ENCODE assay signal across 26 cellular contexts in genomic region chr2:13009027-13009426, GRCh38.
A peak's percentile ranks its signal among the peaks of the same experiment; 100 is the strongest.
DNase-seq lines count a peak whose midpoint lies in the region; FAIRE-seq and TF ChIP-seq lines count a peak whose summit lies in the region.
"Had no signal": no experiment of that assay in that cellular context is flagged by ENCODE, and none has a peak within 500 bp of the region (broad histone marks: within the 10 kb centered on the region; RNA-seq: fewer than 3 reads in every experiment).

No MANE protein-coding gene starts in this region.

- H3K4me3 ChIP-seq in breast epithelium (no peak overlapping the region), astrocyte (ENCODE audit: insufficient read depth, low read depth, low read length) (no peak overlapping the region), fibroblast of pulmonary artery (replicated peaks; ENCODE audit: low read depth, low read length) (no peak overlapping the region), neural progenitor cell (no peak overlapping the region)
- H3K4me3 ChIP-seq: BLaER1, cardiac muscle cell, left ventricle myocardium inferior, psoas muscle, transverse colon had no signal

- H3K27ac Mint-ChIP-seq in MCF 10A (ENCODE audit: low read depth, unreplicated experiment) (no peak overlapping the region), astrocyte (ENCODE audit: unreplicated experiment) (no peak overlapping the region), neural progenitor cell (no peak overlapping the region)
- H3K27ac Mint-ChIP-seq: activated CD8-positive, alpha-beta memory T cell treated with anti-CD3 and anti-CD28 coated beads, Interleukin-2, amount 10 ng/mL, durations not matched to agents 7 days and 5 days; activated naive CD8-positive, alpha-beta T cell treated with anti-CD3 and anti-CD28 coated beads, Interleukin-2, amount 10 ng/mL, durations not matched to agents 7 days and 5 days; activated T-helper 2 cell treated with anti-CD3 and anti-CD28 coated beads, Interferon-gamma antibody, Interleukin-2, Interleukin-4, amounts not matched to agents 10 μg/mL and 5 μg/mL and 100 μg/mL, durations not matched to agents 14 hours and 24 hours and 36 hours; dendritic cell treated with granulocyte-macrophage colony-stimulating factor and Interleukin-4, amounts not matched to agents 40 ng/mL and 50 ng/mL, for 4 days; T-cell had no signal

- no peaks in the 10 kb centered on the region for H3K9me3 Mint-ChIP-seq in MCF 10A (ENCODE audit: unreplicated experiment)
- no peaks in the 10 kb centered on the region for H3K9me3 Mint-ChIP-seq in astrocyte (ENCODE audit: unreplicated experiment)
- no peaks in the 10 kb centered on the region for H3K9me3 Mint-ChIP-seq in neural progenitor cell
- H3K9me3 Mint-ChIP-seq: activated naive CD8-positive, alpha-beta T cell treated with anti-CD3 and anti-CD28 coated beads, Interleukin-2, amount 10 ng/mL, durations not matched to agents 7 days and 5 days; activated T-helper 2 cell treated with anti-CD3 and anti-CD28 coated beads, Interferon-gamma antibody, Interleukin-2, Interleukin-4, amounts not matched to agents 10 μg/mL and 5 μg/mL and 100 μg/mL, durations not matched to agents 14 hours and 24 hours and 36 hours; dendritic cell treated with granulocyte-macrophage colony-stimulating factor and Interleukin-4, amounts not matched to agents 40 ng/mL and 50 ng/mL, for 4 days; T-cell had no signal

- H3K9me3 ChIP-seq in breast epithelium (no peaks in the 10 kb centered on the region), astrocyte (ENCODE audit: insufficient read depth, low read depth, low read length) (no peaks in the 10 kb centered on the region), neural progenitor cell (ENCODE audit: low read depth) (no peaks in the 10 kb centered on the region)
- H3K9me3 ChIP-seq: BLaER1, left ventricle myocardium inferior, psoas muscle, transverse colon had no signal

- H3K4me1 Mint-ChIP-seq in MCF 10A (ENCODE audit: insufficient read depth, unreplicated experiment) (peaks cover 11% of the 10 kb centered on the region), astrocyte (ENCODE audit: low read depth, unreplicated experiment) (peaks cover 7% of the 10 kb centered on the region), neural progenitor cell (peaks cover 27% of the 10 kb centered on the region)

- H3K4me2 ChIP-seq in astrocyte (ENCODE audit: low read length) (no peak overlapping the region), neural progenitor cell (no peak overlapping the region)
- H3K4me2 ChIP-seq: BLaER1 had no signal

- H3K4me3 Mint-ChIP-seq in MCF 10A (ENCODE audit: unreplicated experiment) (no peak overlapping the region), astrocyte (ENCODE audit: unreplicated experiment) (no peak overlapping the region), neural progenitor cell (no peak overlapping the region)
- H3K4me3 Mint-ChIP-seq: activated CD8-positive, alpha-beta memory T cell treated with anti-CD3 and anti-CD28 coated beads, Interleukin-2, amount 10 ng/mL, durations not matched to agents 7 days and 5 days; activated naive CD8-positive, alpha-beta T cell treated with anti-CD3 and anti-CD28 coated beads, Interleukin-2, amount 10 ng/mL, durations not matched to agents 7 days and 5 days; dendritic cell treated with granulocyte-macrophage colony-stimulating factor and Interleukin-4, amounts not matched to agents 40 ng/mL and 50 ng/mL, for 4 days; T-cell had no signal

- DNase-seq in MCF 10A (ENCODE audit: unreplicated experiment) (peak; percentile 76), breast epithelium (ENCODE audit: low spot score in 2 of 2) (no peak), astrocyte (ENCODE audit: low read depth) (peak; percentile 35), fibroblast of pulmonary artery (ENCODE audit: low read depth) (peak; percentile 25), NCI-H1105 treated with DMSO at 0.1 percent for 48 hours (lab: John Stamatoyannopoulos, UW) (no peak), neural progenitor cell (ENCODE audit: low spot score) (no peak), erythroblast (lab: John Stamatoyannopoulos, UW) (no peak), SK-N-DZ (ENCODE audit: low spot score) (no peak)
- DNase-seq: activated CD4-positive, alpha-beta T cell treated with anti-CD3 and anti-CD28 coated beads for 4 hours; activated CD8-positive, alpha-beta memory T cell treated with anti-CD3 and anti-CD28 coated beads, Interleukin-2, amount 10 ng/mL, durations not matched to agents 7 days and 5 days; activated naive CD8-positive, alpha-beta T cell treated with anti-CD3 and anti-CD28 coated beads, Interleukin-2, amount 10 ng/mL, durations not matched to agents 7 days and 5 days; left ventricle myocardium inferior; MM.1S; NCI-H1436 treated with DMSO at 0.1 percent for 48 hours; NCI-H524 treated with DMSO at 0.1 percent for 48 hours; psoas muscle; Right ventricle myocardium superior; small intestine; stimulated activated naive CD8-positive, alpha-beta T cell treated with anti-CD3 and anti-CD28 coated beads, Interleukin-15, Interleukin-2, amounts not matched to agents 100 U/mL and 50 U/mL, for 24 hours; T-cell; transverse colon had no signal

- H3K36me3 ChIP-seq in breast epithelium = no peaks in the 10 kb centered on the region
- no peaks in the 10 kb centered on the region for H3K36me3 ChIP-seq in astrocyte (ENCODE audit: insufficient read depth, low read length)
- H3K36me3 ChIP-seq in neural progenitor cell = no peaks in the 10 kb centered on the region
- H3K36me3 ChIP-seq: BLaER1, cardiac muscle cell, left ventricle myocardium inferior, transverse colon had no signal

- H3K36me3 Mint-ChIP-seq in MCF 10A (ENCODE audit: insufficient read depth, unreplicated experiment) = peaks cover 9% of the 10 kb centered on the region
- no peaks in the 10 kb centered on the region for H3K36me3 Mint-ChIP-seq in astrocyte (ENCODE audit: low read depth, unreplicated experiment)
- H3K36me3 Mint-ChIP-seq in neural progenitor cell = no peaks in the 10 kb centered on the region
- H3K36me3 Mint-ChIP-seq: activated CD8-positive, alpha-beta memory T cell treated with anti-CD3 and anti-CD28 coated beads, Interleukin-2, amount 10 ng/mL, durations not matched to agents 7 days and 5 days; activated naive CD8-positive, alpha-beta T cell treated with anti-CD3 and anti-CD28 coated beads, Interleukin-2, amount 10 ng/mL, durations not matched to agents 7 days and 5 days; T-cell had no signal

- no TSS peak for BruUV-seq in MCF 10A (replicated peaks; lab: Mats Ljungman, UMichigan)

- H3K27ac ChIP-seq in breast epithelium = no peak overlapping the region
- H3K27ac ChIP-seq in astrocyte (ENCODE audit: low read depth, low read length) = no peak overlapping the region
- H3K27ac ChIP-seq in neural progenitor cell = no peak overlapping the region
- H3K27ac ChIP-seq: 22Rv1, BLaER1, cardiac muscle cell, left ventricle myocardium inferior, psoas muscle, transverse colon had no signal

- POLR2A ChIA-PET in MCF 10A (lab: Yijun Ruan, JAX) = interaction anchor here (0.7 to 1.4 kb wide), 4 partner anchors 11 to 1629 kb away, joined by 3 to 4 read pairs (median 3); no protein-coding TSS in a partner anchor

- no peak overlapping the region for H2AFZ ChIP-seq in astrocyte (ENCODE audit: low read depth, low read length)
- H2AFZ ChIP-seq in neural progenitor cell (replicated peaks) = no peak overlapping the region

- intact Hi-C loops in MCF 10A (cut with micrococcal nuclease) = loop anchor here (5.0 to 10.0 kb wide), 3 partner anchors 207 to 837 kb away; no protein-coding TSS in a partner anchor
- intact Hi-C loops in breast epithelium (cut with DNase I; ENCODE audit: low total_unique reads) = no loop called here

- CTCF ChIA-PET in MCF 10A (lab: Yijun Ruan, JAX) = interaction anchor here (0.5 to 9.7 kb wide), 6 partner anchors 79 to 1177 kb away, joined by 3 to 99 read pairs (median 4); no protein-coding TSS in a partner anchor

- H3K9ac ChIP-seq in astrocyte (ENCODE audit: low read length) = no peak overlapping the region
- no peak overlapping the region for H3K9ac ChIP-seq in neural progenitor cell
- H3K9ac ChIP-seq: BLaER1 had no signal

- H3K27me3 ChIP-seq in breast epithelium (no peaks in the 10 kb centered on the region), astrocyte (ENCODE audit: insufficient read depth, low read length) (no peaks in the 10 kb centered on the region), neural progenitor cell (no peaks in the 10 kb centered on the region)
- H3K27me3 ChIP-seq: BLaER1, cardiac muscle cell, transverse colon had no signal

- no peak for TF ChIP-seq POLR2A in breast epithelium (IDR thresholded peaks at IDR 0.05)
- no peak for TF ChIP-seq POLR2A in erythroblast (IDR thresholded peaks at IDR 0.05; ENCODE audit: low read length)

- no peaks in the 10 kb centered on the region for H4K20me1 ChIP-seq in astrocyte (ENCODE audit: insufficient read depth, low read length)
- no peaks in the 10 kb centered on the region for H4K20me1 ChIP-seq in neural progenitor cell (ENCODE audit: low read depth)
- H4K20me1 ChIP-seq: BLaER1 had no signal

- H3K79me2 ChIP-seq in astrocyte (ENCODE audit: insufficient read depth, low read length) (no peaks in the 10 kb centered on the region), neural progenitor cell (ENCODE audit: low read depth) (no peaks in the 10 kb centered on the region)

- H3K27me3 Mint-ChIP-seq in MCF 10A (ENCODE audit: insufficient read depth, unreplicated experiment) (no peaks in the 10 kb centered on the region), astrocyte (ENCODE audit: low read depth, unreplicated experiment) (peaks cover 5% of the 10 kb centered on the region), neural progenitor cell (ENCODE audit: insufficient read depth, low read depth) (peaks cover 4% of the 10 kb centered on the region)

- peaks cover 5% of the 10 kb centered on the region for H3F3A ChIP-seq in neural progenitor cell (ENCODE audit: low read depth)

- H3K4me1 ChIP-seq in breast epithelium (no peaks in the 10 kb centered on the region), astrocyte (ENCODE audit: insufficient read depth, low read length) (peaks cover 6% of the 10 kb centered on the region), neural progenitor cell (peaks cover 7% of the 10 kb centered on the region)
- H3K4me1 ChIP-seq: psoas muscle had no signal

- FAIRE-seq in astrocyte (lab: Jason Lieb, UNC) = no peak
- FAIRE-seq: small intestine had no signal

- TF ChIP-seq CTCF in MCF 10A (IDR thresholded peaks at IDR 0.05; ENCODE audit: unreplicated experiment) (no peak), breast epithelium (IDR thresholded peaks at IDR 0.05) (no peak), astrocyte (IDR thresholded peaks at IDR 0.05; ENCODE audit: insufficient read depth, low read depth, low read length) (no peak), fibroblast of pulmonary artery (IDR thresholded peaks at IDR 0.05; ENCODE audit: low read length, missing control alignments) (no peak), neural progenitor cell (IDR thresholded peaks at IDR 0.05) (no peak)

Comparison
In these comparisons a context has a peak if more than half of its experiments do, and no peak if none do; other contexts are left out.
1. DNase-seq: peak in MCF 10A (single experiment), astrocyte (single experiment) and fibroblast of pulmonary artery (single experiment); none in breast epithelium (0 of 2), NCI-H1105 treated with DMSO at 0.1 percent for 48 hours (single experiment), neural progenitor cell (single experiment), erythroblast (0 of 2) and SK-N-DZ (single experiment).